ENCODE assay signal across 8 cellular contexts in genomic region chr2:113239156-113239555, GRCh38. TPM values are rescaled to one million over a fixed set of nuclear protein-coding genes. Genes with fewer than 3 reads are reported as not detected.
DNase-seq lines count a peak whose midpoint lies in the region; ATAC-seq, FAIRE-seq and TF ChIP-seq lines count a peak whose summit lies in the region.
"Not testable (repeated sequence)": the region's sequence is repeated elsewhere in the genome, so short reads cannot be mapped to it uniquely, and the experiment has no call there.

No MANE protein-coding gene starts in this region.

- H3K23ac ChIP-seq in IMR-90 (ENCODE audit: low read depth, low read length) = not testable (repeated sequence)

- H3K9me3 Mint-ChIP-seq in activated naive CD8-positive, alpha-beta T cell treated with anti-CD3 and anti-CD28 coated beads, Interleukin-2, amount 50 U/mL, for 24 hours = not testable (repeated sequence)

- peak overlapping the region; percentile 20; the same call in 1 of the 2 replicates for H3K18ac ChIP-seq in IMR-90 (ENCODE audit: low read depth, low read length)

- not testable (repeated sequence) for H3K56ac ChIP-seq in IMR-90 (ENCODE audit: extremely low read depth, insufficient read depth, low read length)

- peak overlapping the region; percentile 59 for H3K27ac Mint-ChIP-seq in activated naive CD8-positive, alpha-beta T cell treated with anti-CD3 and anti-CD28 coated beads, Interleukin-2, amount 50 U/mL, for 24 hours

- H3K9ac ChIP-seq in IMR-90 (ENCODE audit: low read depth, low read length) = not testable (repeated sequence)

- not testable (repeated sequence) for TF ChIP-seq POLR2A in A549 (IDR thresholded peaks at IDR 0.05; ENCODE audit: low read length); IMR-90 (IDR thresholded peaks at IDR 0.05; ENCODE audit: low read depth, low read length); upper lobe of left lung (IDR thresholded peaks at IDR 0.05)

- WGBS in A549 (ENCODE audit: missing lambda C conversion rate) = 94% methylated on average over 4 of the region's 4 CpGs
- 100% methylated on average over 1 of the region's 4 CpGs; no CpG with 5 or more reads in 1 of the 2 experiments for WGBS in IMR-90 (ENCODE audit: extremely low coverage in 2 of 2, insufficient read length in 1 of 2), 2 experiments
- 89 to 93% methylated on average over 4 of the region's 4 CpGs for WGBS in esophagus, 2 donors
- WGBS in upper lobe of left lung, 2 donors = 92 to 97% methylated on average over 4 of the region's 4 CpGs

- H3K4me3 ChIP-seq in A549; IMR-90 (ENCODE audit: insufficient read depth, low read depth, low read length); esophagus (ENCODE audit: low read depth in 1 of 2, low read length in 2 of 2); left ventricle myocardium inferior; muscle layer of duodenum (ENCODE audit: low read depth in 1 of 2, low read length in 2 of 2); skin epidermis; upper lobe of left lung: not testable (repeated sequence)

- BruUV-seq in IMR-90 (replicated peaks; lab: Mats Ljungman, UMichigan) = not testable (repeated sequence)

- H4K91ac ChIP-seq in IMR-90 (ENCODE audit: insufficient read depth, low read depth, low read length) = peak overlapping the region; percentile 67; the same call in 1 of the 2 replicates

- peak overlapping the region; percentile 97 to 98 for H3K27ac ChIP-seq in A549
- not testable (repeated sequence) for H3K27ac ChIP-seq in IMR-90 (ENCODE audit: insufficient read depth, low read length)
- H3K27ac ChIP-seq in esophagus (ENCODE audit: low read depth in 2 of 2, low read length in 1 of 2) = peak overlapping the region; percentile 82 to 97
- H3K27ac ChIP-seq in left ventricle myocardium inferior (replicated peaks) = peak overlapping the region; percentile 64
- peak overlapping the region; percentile 64 for H3K27ac ChIP-seq in muscle layer of duodenum (ENCODE audit: low read length)
- H3K27ac ChIP-seq in skin epidermis = peak overlapping the region in 17 of 21 experiments; percentile 8 to 79 (median 68)
- peak overlapping the region; percentile 48 to 88 (median 62) for H3K27ac ChIP-seq in upper lobe of left lung

- not testable (repeated sequence) for TF ChIP-seq CTCF in A549 (IDR thresholded peaks at IDR 0.05); IMR-90 (conservative IDR thresholded peaks at IDR 0.05; ENCODE audit: low read depth, low read length); left ventricle myocardium inferior (IDR thresholded peaks at IDR 0.05; ENCODE audit: borderline replicate concordance); upper lobe of left lung (IDR thresholded peaks at IDR 0.05)

- not testable (repeated sequence) for H3K36me3 ChIP-seq in IMR-90 (ENCODE audit: control insufficient read depth, insufficient read depth, low read length); esophagus (ENCODE audit: control insufficient read depth in 2 of 2, insufficient read depth in 2 of 2, low read length in 1 of 2); left ventricle myocardium inferior; muscle layer of duodenum (ENCODE audit: control insufficient read depth in 1 of 2, insufficient read depth in 2 of 2, low read length in 2 of 2); upper lobe of left lung

- H4K20me1 ChIP-seq in IMR-90 (ENCODE audit: insufficient read depth, low read length) = not testable (repeated sequence)

- not testable (repeated sequence) for H3K27me3 ChIP-seq in IMR-90 (ENCODE audit: control insufficient read depth, insufficient read depth, low read length); esophagus (ENCODE audit: control insufficient read depth in 1 of 2, insufficient read depth in 2 of 2, low read length in 2 of 2); left ventricle myocardium inferior (ENCODE audit: low read depth); muscle layer of duodenum (ENCODE audit: low read depth, low read length); upper lobe of left lung

- peak overlapping the region; percentile 77 for H3K4me2 ChIP-seq in A549
- not testable (repeated sequence) for H3K4me2 ChIP-seq in IMR-90 (ENCODE audit: low read depth, low read length)

- CTCF ChIA-PET in A549 (lab: Yijun Ruan, JAX) = interaction anchor here (0.8 to 13.6 kb wide), 7 partner anchors 9 to 132 kb away, joined by 3 to 119 read pairs (median 15); no protein-coding TSS in a partner anchor
- CTCF ChIA-PET in IMR-90 (lab: Yijun Ruan, JAX) = not testable (repeated sequence)

- H3K4ac ChIP-seq in IMR-90 (ENCODE audit: low read depth, low read length) = peak overlapping the region; percentile 52; the same call in 1 of the 2 replicates

- POLR2A ChIA-PET in A549 (lab: Yijun Ruan, JAX) = interaction anchor here (2.5 kb wide), 1 partner anchor 28 kb away, joined by 10 read pairs; no protein-coding TSS in a partner anchor
- POLR2A ChIA-PET in IMR-90 (lab: Charles Lee; ENCODE audit: unreplicated experiment) = not testable (repeated sequence)

- H2BK120ac ChIP-seq in IMR-90 (ENCODE audit: low read depth, low read length) = peak overlapping the region; percentile 90; the same call in 1 of the 2 replicates

- H3K14ac ChIP-seq in IMR-90 (replicated peaks; ENCODE audit: low read depth, low read length) = not testable (repeated sequence)

- 0 out of 2 replicates have a peak overlapping the region, but pooled peaks have one; percentile 94 for H2BK20ac ChIP-seq in IMR-90 (ENCODE audit: low read depth, low read length)

- H2AFZ ChIP-seq in IMR-90 (replicated peaks; ENCODE audit: low read length, poor library complexity) = peak overlapping the region; percentile 3

- not testable (repeated sequence) for TF ChIP-seq RAD21 in A549 (conservative IDR thresholded peaks at IDR 0.05 in 1 of 2, IDR thresholded peaks at IDR 0.05 in 1 of 2); IMR-90 (IDR thresholded peaks at IDR 0.05; ENCODE audit: low read length)

- in situ Hi-C loops in IMR-90 (cut with MboI; ENCODE audit: low sequenced_read_pairs) = not testable (repeated sequence)

- 0 out of 2 replicates have a peak overlapping the region, but pooled peaks have one; percentile 92 for H2AK5ac ChIP-seq in IMR-90 (ENCODE audit: low read depth, low read length)

- not testable (repeated sequence) for H2BK15ac ChIP-seq in IMR-90 (ENCODE audit: low read depth, low read length)

- peaks cover 58% of the 10 kb centered on the region for H3K4me1 ChIP-seq in A549
- peaks cover 15% of the 10 kb centered on the region for H3K4me1 ChIP-seq in IMR-90 (ENCODE audit: control insufficient read depth, insufficient read depth, low read length)
- peaks cover 9 to 18% of the 10 kb centered on the region in 2 donors for H3K4me1 ChIP-seq in esophagus (ENCODE audit: control insufficient read depth in 2 of 2, insufficient read depth in 2 of 2, low read length in 1 of 2)
- H3K4me1 ChIP-seq in left ventricle myocardium inferior = peaks cover 35% of the 10 kb centered on the region
- peaks cover 16 to 23% of the 10 kb centered on the region in 2 donors for H3K4me1 ChIP-seq in muscle layer of duodenum (ENCODE audit: control insufficient read depth in 1 of 2, insufficient read depth in 2 of 2, low read length in 2 of 2)
- H3K4me1 ChIP-seq in upper lobe of left lung = peaks cover 17 to 39% (median 24%) of the 10 kb centered on the region in 4 donors

- H3K4me3 Mint-ChIP-seq in activated naive CD8-positive, alpha-beta T cell treated with anti-CD3 and anti-CD28 coated beads, Interleukin-2, amount 50 U/mL, for 24 hours = not testable (repeated sequence)

- H2BK5ac ChIP-seq in IMR-90 (ENCODE audit: low read depth, low read length, poor library complexity, severe bottlenecking) = peak overlapping the region; percentile 90

- DNase-seq in A549 (ENCODE audit: low read depth in 1 of 2, low spot score in 1 of 2); IMR-90; activated naive CD8-positive, alpha-beta T cell treated with anti-CD3 and anti-CD28 coated beads, Interleukin-2, amount 50 U/mL, for 24 hours; left ventricle myocardium inferior; upper lobe of left lung: not testable (repeated sequence)

- not testable (repeated sequence) for TF ChIP-seq EP300 in A549 (IDR thresholded peaks at IDR 0.05); upper lobe of left lung (IDR thresholded peaks at IDR 0.05)

- not testable (repeated sequence) for ATAC-seq in A549; IMR-90 (ENCODE audit: low read depth); activated naive CD8-positive, alpha-beta T cell treated with anti-CD3 and anti-CD28 coated beads, Interleukin-2, amount 50 U/mL, for 24 hours; upper lobe of left lung (ENCODE audit: low FRiP score in 2 of 2)

- peaks cover 21% of the 10 kb centered on the region for H3K9me1 ChIP-seq in IMR-90 (ENCODE audit: insufficient read depth, low read length)

- intact Hi-C loops in IMR-90 (cut with micrococcal nuclease); left ventricle myocardium inferior (cut with micrococcal nuclease): not testable (repeated sequence)

- H3K36me3 Mint-ChIP-seq in activated naive CD8-positive, alpha-beta T cell treated with anti-CD3 and anti-CD28 coated beads, Interleukin-2, amount 50 U/mL, for 24 hours (ENCODE audit: low read depth) = peaks cover 16% of the 10 kb centered on the region

- FAIRE-seq in A549 (lab: Jason Lieb, UNC) = not testable (repeated sequence)

- not testable (repeated sequence) for H4K5ac ChIP-seq in IMR-90 (ENCODE audit: low read depth, low read length)

- not testable (repeated sequence) for H3K27me3 Mint-ChIP-seq in activated naive CD8-positive, alpha-beta T cell treated with anti-CD3 and anti-CD28 coated beads, Interleukin-2, amount 50 U/mL, for 24 hours

- peaks cover 46% of the 10 kb centered on the region for H3K4me1 Mint-ChIP-seq in activated naive CD8-positive, alpha-beta T cell treated with anti-CD3 and anti-CD28 coated beads, Interleukin-2, amount 50 U/mL, for 24 hours

- H3K9me3 ChIP-seq in A549; IMR-90 (ENCODE audit: control insufficient read depth, insufficient read depth, low read length); esophagus (ENCODE audit: control insufficient read depth in 2 of 2, insufficient read depth in 1 of 2, low read depth in 1 of 2, low read length in 1 of 2); left ventricle myocardium inferior (replicated peaks); muscle layer of duodenum (ENCODE audit: control insufficient read depth in 1 of 2, low read length in 2 of 2); upper lobe of left lung: not testable (repeated sequence)

- H2AK9ac ChIP-seq in IMR-90 (replicated peaks; ENCODE audit: low read depth, low read length, poor library complexity) = peak overlapping the region; percentile 46

- H3K79me1 ChIP-seq in IMR-90 (ENCODE audit: low read depth in 1 of 2, low read length in 2 of 2) = peaks cover 0 to 15% of the 10 kb centered on the region in 2 experiments; a peak in 1 of 4 replicates

- dilution Hi-C loops in IMR-90 (cut with HindIII; ENCODE audit: low sequenced_read_pairs, unreplicated experiment) = not testable (repeated sequence)

- H4K8ac ChIP-seq in IMR-90 (ENCODE audit: low read depth in 2 of 2, low read length in 2 of 2) = peak overlapping the region in 1 of 2 experiments; percentile 65; a peak in 1 of 4 replicates

RNA-seq across cellular contexts. Expression of gene PAX8, which starts 39.6 kb away (rescaled TPM):
- 0.71 and 1.0 TPM in 2 replicates for polyA plus RNA-seq in A549 (2011; rRNA removed)
- polyA plus RNA-seq in A549 (2012; cell fraction: cytosol; rRNA removed) = 0.54 and 0.66 TPM in 2 replicates
- 0.40 and 0.91 TPM in 2 replicates for polyA plus RNA-seq in A549 (2012; cell fraction: nucleus; rRNA removed)
- 0.81 to 1.7 TPM (median 1.5 TPM) in 3 replicates for polyA plus RNA-seq in A549 (2017; fragmentation: RNase III; extraction: RNeasy Plus Mini Kit Qiagen cat#74134 plus additional on column Dnase treatment)
- polyA minus RNA-seq in A549 (2011; rRNA and poly(A)+ RNA removed) = 1.0 and 1.7 TPM in 2 replicates
- total RNA-seq in IMR-90 (2012; rRNA removed) = 0.18 and 0.28 TPM in 2 replicates
- 1.1 and 1.5 TPM in 2 replicates for polyA plus RNA-seq in IMR-90 (2012; rRNA removed)
- 0.37 and 0.92 TPM in 2 replicates for polyA plus RNA-seq in IMR-90 (2012; cell fraction: cytosol; rRNA removed)
- polyA plus RNA-seq in IMR-90 (2012; cell fraction: nucleus; rRNA removed; ENCODE audit: low replicate concordance) = 1.8 and 3.0 TPM in 2 replicates
- polyA plus RNA-seq in esophagus = 1 to 10 TPM in 1 of 2 donors, under 1 TPM in 1; 0.28 to 4.0 TPM
- 0.44 TPM for total RNA-seq in left ventricle myocardium inferior
- 1 to 10 TPM; 1.5 to 3.6 (median 2.0) TPM for total RNA-seq in upper lobe of left lung
